13 cellular contexts compared by ENCODE assay signal in genomic region chr5:38622723-38623129, GRCh38.
A peak's percentile ranks its signal among the peaks of the same experiment; 100 is the strongest.
DNase-seq lines count a peak whose midpoint lies in the region; ATAC-seq and TF ChIP-seq lines count a peak whose summit lies in the region.
"Had no signal": no experiment of that assay in that cellular context is flagged by ENCODE, and none has a peak within 500 bp of the region (broad histone marks: within the 10 kb centered on the region; RNA-seq: fewer than 3 reads in every experiment).

No MANE protein-coding gene starts in this region.

- ATAC-seq in SK-N-SH treated with all-trans-retinoic acid at 6 μM for 48 hours (peak; percentile 82), HG02840 (IDR thresholded peaks at IDR 0.05; ENCODE audit: low FRiP score, unreplicated experiment) (no peak)
- ATAC-seq: CD8-positive, alpha-beta T cell had no signal

- peaks cover 15% of the 10 kb centered on the region for H3K36me3 Mint-ChIP-seq in mesothelial cell of epicardium
- H3K36me3 Mint-ChIP-seq: CD8-positive, alpha-beta T cell had no signal

- H3K36me3 ChIP-seq in left ventricle myocardium inferior = no peaks in the 10 kb centered on the region
- H3K36me3 ChIP-seq: BE2C had no signal

- intact Hi-C loops in left ventricle myocardium inferior (cut with micrococcal nuclease) = no loop called here

- H3K27me3 ChIP-seq in left ventricle myocardium inferior (ENCODE audit: low read depth) = no peaks in the 10 kb centered on the region
- H3K27me3 ChIP-seq: BE2C had no signal

- H3K4me1 ChIP-seq in left ventricle myocardium inferior = no peaks in the 10 kb centered on the region

- H3K27me3 Mint-ChIP-seq in mesothelial cell of epicardium (ENCODE audit: low read depth) = no peaks in the 10 kb centered on the region

- no peak overlapping the region for H3K4me3 ChIP-seq in left ventricle myocardium inferior

- DNase-seq in NCI-H226 (peak; percentile 76), left ventricle myocardium inferior (no peak), mesothelial cell of epicardium (ENCODE audit: low spot score in 2 of 2, unreplicated experiment in 2 of 2) (no peak), kidney glomerular epithelial cell (lab: John Stamatoyannopoulos, UW) (no peak)
- DNase-seq in stimulated activated naive CD4-positive, alpha-beta T cell (lab: John Stamatoyannopoulos, UW) = no peak
- DNase-seq: BE2C; CD8-positive, alpha-beta T cell; GF-D8; NCI-H1417 treated with DMSO at 0.1 percent for 48 hours; NCI-H2029 treated with DMSO at 0.1 percent for 48 hours; NCI-H524 had no signal

- H3K27ac Mint-ChIP-seq in mesothelial cell of epicardium = peak overlapping the region; percentile 65
- H3K27ac Mint-ChIP-seq: CD8-positive, alpha-beta T cell had no signal

- peaks cover 27% of the 10 kb centered on the region for H3K9me3 ChIP-seq in left ventricle myocardium inferior (replicated peaks)
- H3K9me3 ChIP-seq: BE2C had no signal

- H3K4me1 Mint-ChIP-seq in mesothelial cell of epicardium = peaks cover 25% of the 10 kb centered on the region

- TF ChIP-seq CTCF in left ventricle myocardium inferior (IDR thresholded peaks at IDR 0.05; ENCODE audit: borderline replicate concordance) = no peak
- TF ChIP-seq CTCF in mesothelial cell of epicardium (IDR thresholded peaks at IDR 0.05; ENCODE audit: unreplicated experiment) = no peak

- no peak overlapping the region for H3K4me3 Mint-ChIP-seq in mesothelial cell of epicardium
- H3K4me3 Mint-ChIP-seq: CD8-positive, alpha-beta T cell had no signal

- H3K9me3 Mint-ChIP-seq in mesothelial cell of epicardium = peaks cover 25% of the 10 kb centered on the region

- H3K27ac ChIP-seq in left ventricle myocardium inferior (replicated peaks) = peak overlapping the region; percentile 9

TF ChIP-seq in SK-N-SH treated with all-trans-retinoic acid at 6 μM for 48 hours, 23 proteins besides CTCF, POLR2A, EP300 and RAD21:
- TF ChIP-seq, protein P1, sequence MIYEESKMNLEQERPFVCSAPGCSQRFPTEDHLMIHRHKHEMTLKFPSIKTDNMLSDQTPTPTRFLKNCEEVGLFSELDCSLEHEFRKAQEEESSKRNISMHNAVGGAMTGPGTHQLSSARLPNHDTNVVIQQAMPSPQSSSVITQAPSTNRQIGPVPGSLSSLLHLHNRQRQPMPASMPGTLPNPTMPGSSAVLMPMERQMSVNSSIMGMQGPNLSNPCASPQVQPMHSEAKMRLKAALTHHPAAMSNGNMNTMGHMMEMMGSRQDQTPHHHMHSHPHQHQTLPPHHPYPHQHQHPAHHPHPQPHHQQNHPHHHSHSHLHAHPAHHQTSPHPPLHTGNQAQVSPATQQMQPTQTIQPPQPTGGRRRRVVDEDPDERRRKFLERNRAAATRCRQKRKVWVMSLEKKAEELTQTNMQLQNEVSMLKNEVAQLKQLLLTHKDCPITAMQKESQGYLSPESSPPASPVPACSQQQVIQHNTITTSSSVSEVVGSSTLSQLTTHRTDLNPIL (CRISPR knock-in tag; IDR thresholded peaks at IDR 0.05; ENCODE audit: low read depth) = peak; percentile 14; the same call in 1 of the 2 replicates
- TF ChIP-seq RARB (CRISPR knock-in tag; IDR thresholded peaks at IDR 0.05) (no peak), ISL1 (CRISPR knock-in tag; IDR thresholded peaks at IDR 0.05) (peak; percentile 87)
TF ChIP-seq in SK-N-SH treated with all-trans-retinoic acid at 6 μM for 48 hours: peak in this region for 2.
